8 cellular contexts compared by ENCODE assay signal in genomic region chr5:69559908-69560330, GRCh38. TPM values are rescaled to one million over a fixed set of nuclear protein-coding genes. Genes with fewer than 3 reads are reported as not detected.
DNase-seq lines count a peak whose midpoint lies in the region; ATAC-seq, FAIRE-seq and TF ChIP-seq lines count a peak whose summit lies in the region.
"Not testable (repeated sequence)": the region's sequence is repeated elsewhere in the genome, so short reads cannot be mapped to it uniquely, and the experiment has no call there.

Gene GTF2H2C (plus strand): TSS chr5:69560191. CDS start chr5:69565133, 4,942 bp downstream.

- intact Hi-C loops in IMR-90 (cut with micrococcal nuclease); breast epithelium (cut with DNase I; ENCODE audit: low total_unique reads); right cardiac atrium (cut with DNase I): not testable (repeated sequence)

- CTCF ChIA-PET in IMR-90 (lab: Yijun Ruan, JAX) = not testable (repeated sequence)

- not testable (repeated sequence) for H3K9me3 ChIP-seq in IMR-90 (ENCODE audit: control insufficient read depth, insufficient read depth, low read length); breast epithelium; right cardiac atrium (ENCODE audit: control insufficient read depth, low read length)

- TF ChIP-seq POLR2A in H54 (IDR thresholded peaks at IDR 0.05; ENCODE audit: low read depth, low read length) = peak; percentile 60
- TF ChIP-seq POLR2A in IMR-90 (IDR thresholded peaks at IDR 0.05; ENCODE audit: low read depth, low read length); breast epithelium (IDR thresholded peaks at IDR 0.05): not testable (repeated sequence)

- H3K36me3 ChIP-seq in IMR-90 (ENCODE audit: control insufficient read depth, insufficient read depth, low read length); breast epithelium: not testable (repeated sequence)

- peak within 1 kb of the TSS; percentile 84; the same call in 1 of the 2 replicates for H2BK120ac ChIP-seq in IMR-90 (ENCODE audit: low read depth, low read length)

- not testable (repeated sequence) for H2BK20ac ChIP-seq in IMR-90 (ENCODE audit: low read depth, low read length)

- H3K27ac Mint-ChIP-seq in stimulated activated naive CD8-positive, alpha-beta T cell treated with anti-CD3 and anti-CD28 coated beads, Interleukin-15, amount 100 ng/mL, for 72 hours = peak within 1 kb of the TSS; percentile 88 to 99

- not testable (repeated sequence) for H3K27me3 Mint-ChIP-seq in stimulated activated naive CD8-positive, alpha-beta T cell treated with anti-CD3 and anti-CD28 coated beads, Interleukin-15, amount 100 ng/mL, for 72 hours

- H2AFZ ChIP-seq in IMR-90 (replicated peaks; ENCODE audit: low read length, poor library complexity) = peak within 1 kb of the TSS; percentile 79

- not testable (repeated sequence) for H3K4me1 Mint-ChIP-seq in stimulated activated naive CD8-positive, alpha-beta T cell treated with anti-CD3 and anti-CD28 coated beads, Interleukin-15, amount 100 ng/mL, for 72 hours

- DNase-seq in GM10266 (ENCODE audit: extremely low spot score); H54 (ENCODE audit: insufficient read length, low spot score): not testable (repeated sequence)
- DNase-seq in IMR-90 (peak; percentile 68), breast epithelium (ENCODE audit: low spot score in 2 of 2) (peak; percentile 72 to 73), right cardiac atrium (peak; percentile 58 to 83 (median 82)), pons (ENCODE audit: low spot score) (peak; percentile 60)
- DNase-seq in activated CD4-positive, alpha-beta T cell treated with anti-CD3 and anti-CD28 coated beads for 48 hours = peak; percentile 80
- peak; percentile 74 to 83 for DNase-seq in stimulated activated naive CD8-positive, alpha-beta T cell treated with anti-CD3 and anti-CD28 coated beads, Interleukin-15, amount 100 ng/mL, for 72 hours

- ATAC-seq in IMR-90 (ENCODE audit: low read depth) (peak; percentile 99), right cardiac atrium (peak; percentile 98 to 99)
- ATAC-seq in stimulated activated naive CD8-positive, alpha-beta T cell treated with anti-CD3 and anti-CD28 coated beads, Interleukin-15, amount 100 ng/mL, for 72 hours = peak; percentile 100

- H3K14ac ChIP-seq in IMR-90 (replicated peaks; ENCODE audit: low read depth, low read length) = peak within 1 kb of the TSS; percentile 93; the same call in 1 of the 2 replicates

- H2AK9ac ChIP-seq in IMR-90 (replicated peaks; ENCODE audit: low read depth, low read length, poor library complexity) = not testable (repeated sequence)

- H3K9me3 Mint-ChIP-seq in stimulated activated naive CD8-positive, alpha-beta T cell treated with anti-CD3 and anti-CD28 coated beads, Interleukin-15, amount 100 ng/mL, for 72 hours = not testable (repeated sequence)

- H3K79me1 ChIP-seq in IMR-90 (ENCODE audit: low read depth in 1 of 2, low read length in 2 of 2) = not testable (repeated sequence)

- no CpG with 5 or more reads among the region's 40 CpGs for WGBS in IMR-90 (ENCODE audit: extremely low coverage in 2 of 2, insufficient read length in 1 of 2), 2 experiments
- WGBS in right cardiac atrium = under 1% methylated on average over 37 of the region's 40 CpGs

- H3K27ac ChIP-seq in IMR-90 (ENCODE audit: insufficient read depth, low read length) (peak within 1 kb of the TSS; percentile 55), breast epithelium (peak within 1 kb of the TSS; percentile 67 to 77)
- not testable (repeated sequence) for H3K27ac ChIP-seq in right cardiac atrium (ENCODE audit: low read length)

- FAIRE-seq in H54 (lab: Jason Lieb, UNC) = not testable (repeated sequence)

- H4K8ac ChIP-seq in IMR-90 (ENCODE audit: low read depth in 2 of 2, low read length in 2 of 2) = peak within 1 kb of the TSS; percentile 96 to 99

- not testable (repeated sequence) for H3K4me1 ChIP-seq in IMR-90 (ENCODE audit: control insufficient read depth, insufficient read depth, low read length); breast epithelium; right cardiac atrium (ENCODE audit: control insufficient read depth, insufficient read depth, low read length)

- not testable (repeated sequence) for BruUV-seq in IMR-90 (replicated peaks; lab: Mats Ljungman, UMichigan)

- peak within 1 kb of the TSS; percentile 52 for H3K4me2 ChIP-seq in IMR-90 (ENCODE audit: low read depth, low read length)

- peak within 1 kb of the TSS; percentile 86 for H3K4ac ChIP-seq in IMR-90 (ENCODE audit: low read depth, low read length)

- peak within 1 kb of the TSS; percentile 56; the same call in 1 of the 2 replicates for H3K18ac ChIP-seq in IMR-90 (ENCODE audit: low read depth, low read length)

- dilution Hi-C loops in IMR-90 (cut with HindIII; ENCODE audit: low sequenced_read_pairs, unreplicated experiment) = not testable (repeated sequence)

- H2BK15ac ChIP-seq in IMR-90 (ENCODE audit: low read depth, low read length) = not testable (repeated sequence)

- H4K5ac ChIP-seq in IMR-90 (ENCODE audit: low read depth, low read length) = peak within 1 kb of the TSS; percentile 68

- peak within 1 kb of the TSS; percentile 72 for H3K9ac ChIP-seq in IMR-90 (ENCODE audit: low read depth, low read length)

- not testable (repeated sequence) for H3K27me3 ChIP-seq in IMR-90 (ENCODE audit: control insufficient read depth, insufficient read depth, low read length); breast epithelium; right cardiac atrium (ENCODE audit: control insufficient read depth, insufficient read depth)

- H3K56ac ChIP-seq in IMR-90 (ENCODE audit: extremely low read depth, insufficient read depth, low read length) = peak within 1 kb of the TSS; percentile 72; the same call in 1 of the 2 replicates

- TF ChIP-seq CTCF in GM10266 (IDR thresholded peaks at IDR 0.05; ENCODE audit: control insufficient read depth, insufficient read depth, low read depth, missing control alignments) = peak; percentile 43
- TF ChIP-seq CTCF in IMR-90 (conservative IDR thresholded peaks at IDR 0.05; ENCODE audit: low read depth, low read length) = peak; percentile 43
- TF ChIP-seq CTCF in breast epithelium (IDR thresholded peaks at IDR 0.05) = peak in 1 of 3 donors; percentile 8

- not testable (repeated sequence) for H4K20me1 ChIP-seq in IMR-90 (ENCODE audit: insufficient read depth, low read length)

- H4K91ac ChIP-seq in IMR-90 (ENCODE audit: insufficient read depth, low read depth, low read length) = peak within 1 kb of the TSS; percentile 55

- peak; percentile 46; the same call in 1 of the 2 replicates for TF ChIP-seq RAD21 in IMR-90 (IDR thresholded peaks at IDR 0.05; ENCODE audit: low read length)

- H3K4me3 ChIP-seq in IMR-90 (ENCODE audit: insufficient read depth, low read depth, low read length) = peak within 1 kb of the TSS; percentile 75
- H3K4me3 ChIP-seq in breast epithelium = peak within 1 kb of the TSS; percentile 37 to 68 (median 48)
- H3K4me3 ChIP-seq in right cardiac atrium (ENCODE audit: low read length) = peak within 1 kb of the TSS; percentile 41

- in situ Hi-C loops in IMR-90 (cut with MboI; ENCODE audit: low sequenced_read_pairs) = not testable (repeated sequence)

- POLR2A ChIA-PET in IMR-90 (lab: Charles Lee; ENCODE audit: unreplicated experiment) = not testable (repeated sequence)

- H2BK5ac ChIP-seq in IMR-90 (ENCODE audit: low read depth, low read length, poor library complexity, severe bottlenecking) = peak within 1 kb of the TSS; percentile 68

- not testable (repeated sequence) for H3K9me1 ChIP-seq in IMR-90 (ENCODE audit: insufficient read depth, low read length)

- 0 out of 2 replicates have a peak within 1 kb of the TSS, but pooled peaks have one; percentile 49 for H3K23ac ChIP-seq in IMR-90 (ENCODE audit: low read depth, low read length)

- not testable (repeated sequence) for H2AK5ac ChIP-seq in IMR-90 (ENCODE audit: low read depth, low read length)

- peak within 1 kb of the TSS; percentile 89 to 98 for H3K4me3 Mint-ChIP-seq in stimulated activated naive CD8-positive, alpha-beta T cell treated with anti-CD3 and anti-CD28 coated beads, Interleukin-15, amount 100 ng/mL, for 72 hours

TF ChIP-seq in IMR-90, 13 proteins besides CTCF, POLR2A, EP300 and RAD21:
- TF ChIP-seq SMC3 (IDR thresholded peaks at IDR 0.05; ENCODE audit: low read depth, low read length) = peak; percentile 27; the same call in 1 of the 2 replicates
- 0 out of 2 replicates have a peak, but pooled peaks have one; percentile 21 for TF ChIP-seq MXI1 (IDR thresholded peaks at IDR 0.05; ENCODE audit: borderline replicate concordance, low read depth, low read length)
TF ChIP-seq in IMR-90: peak in this region for 2; not testable (repeated sequence) for 11.

RNA-seq across cellular contexts. Expression of gene GTF2H2C, which starts in this region (rescaled TPM):
- total RNA-seq in IMR-90 (2012; rRNA removed) (32.8 and 35.8 TPM in 2 replicates), breast epithelium (10 to 100 TPM; 22.4 to 35.1 (median 28.8) TPM), right cardiac atrium (10 to 100 TPM; 15.5 to 19.8 (median 17.2) TPM)
- polyA plus RNA-seq in IMR-90 (2012; rRNA removed) (14.7 and 16.9 TPM in 2 replicates), right cardiac atrium (12.3 TPM)
- 4.0 and 6.1 TPM in 2 replicates for polyA plus RNA-seq in IMR-90 (2012; cell fraction: cytosol; rRNA removed)
- 3.4 and 21.7 TPM in 2 replicates for polyA plus RNA-seq in IMR-90 (2012; cell fraction: nucleus; rRNA removed; ENCODE audit: low replicate concordance)
